In the genomic region with DNA sequence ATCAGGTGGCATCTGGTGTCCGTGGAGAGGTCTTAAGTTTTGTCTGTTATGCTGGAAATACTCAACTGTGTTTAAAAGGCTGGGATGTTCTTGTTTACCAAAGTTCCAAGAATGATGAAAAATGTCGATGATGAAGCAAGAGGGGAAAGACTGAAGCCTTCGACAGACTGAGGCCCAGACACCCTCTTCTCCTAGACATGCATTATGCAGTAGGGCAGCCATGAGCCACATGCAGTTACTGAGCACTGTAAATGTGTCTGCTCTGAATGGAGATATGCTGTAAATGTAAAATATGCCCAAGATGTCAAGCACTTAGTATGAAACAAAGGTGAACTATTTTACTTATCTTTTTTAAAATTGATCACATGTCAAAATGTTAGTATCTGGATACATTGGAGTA, we compare ENCODE assay signal across 33 cellular contexts.
DNase-seq lines count a peak whose midpoint lies in the region; ATAC-seq and TF ChIP-seq lines count a peak whose summit lies in the region.
"Had no signal": no experiment of that assay in that cellular context is flagged by ENCODE, and none has a peak within 500 bp of the region (broad histone marks: within the 10 kb centered on the region; RNA-seq: fewer than 3 reads in every experiment).

No MANE protein-coding gene starts in this region.

- no CpG with 5 or more reads among the region's 3 CpGs for WGBS in trophoblast cell (ENCODE audit: extremely low coverage, insufficient coverage, insufficient read length)
- WGBS in smooth muscle cell (ENCODE audit: low lambda C conversion rate): 61% methylated on average over 3 of the region's 3 CpGs

- H3F3A ChIP-seq in smooth muscle cell (ENCODE audit: low read depth): no peaks in the 10 kb centered on the region

- H3K23ac ChIP-seq in trophoblast cell (ENCODE audit: low read length): no peak overlapping the region

- peaks cover 21 to 24% of the 10 kb centered on the region in 2 donors for H3K27me3 Mint-ChIP-seq in natural killer cell treated with Interleukin-12 subunit alpha and Interleukin-12 subunit beta and Interleukin-15 and Interleukin-18, amount 100 ng/mL, for 72 hours
- H3K27me3 Mint-ChIP-seq in natural killer cell (ENCODE audit: low read depth in 2 of 2): no peaks in the 10 kb centered on the region
- H3K27me3 Mint-ChIP-seq in naive thymus-derived CD8-positive, alpha-beta T cell: peaks cover 0 to 15% (median 5%) of the 10 kb centered on the region in 5 donors
- H3K27me3 Mint-ChIP-seq: B cell; CD4-positive, CD25-positive, alpha-beta regulatory T cell had no signal

- no peak overlapping the region for H3K14ac ChIP-seq in trophoblast cell (ENCODE audit: low read length)

- no peaks in the 10 kb centered on the region for H3K27me3 ChIP-seq in trophoblast cell (ENCODE audit: insufficient read depth, low read length)
- no peaks in the 10 kb centered on the region for H3K27me3 ChIP-seq in smooth muscle cell (ENCODE audit: low read depth)
- H3K27me3 ChIP-seq: BE2C; BLaER1; BLaER1 treated with 17β-estradiol and CSF1 and Interleukin-3, amounts not matched to agents 10 nM and 100 nM had no signal

- H3K36me3 Mint-ChIP-seq in natural killer cell treated with Interleukin-12 subunit alpha and Interleukin-12 subunit beta and Interleukin-15 and Interleukin-18, amount 100 ng/mL, for 72 hours: no peaks in the 10 kb centered on the region
- no peaks in the 10 kb centered on the region for H3K36me3 Mint-ChIP-seq in natural killer cell
- H3K36me3 Mint-ChIP-seq in naive thymus-derived CD8-positive, alpha-beta T cell: no peaks in the 10 kb centered on the region
- H3K36me3 Mint-ChIP-seq: CD14-positive monocyte; CD4-positive, alpha-beta memory T cell; CD4-positive, CD25-positive, alpha-beta regulatory T cell; CD8-positive, alpha-beta memory T cell; CD8-positive, alpha-beta T cell had no signal

- H3K4me1 Mint-ChIP-seq in natural killer cell treated with Interleukin-12 subunit alpha and Interleukin-12 subunit beta and Interleukin-15 and Interleukin-18, amount 100 ng/mL, for 72 hours (ENCODE audit: low read depth in 2 of 2): no peaks in the 10 kb centered on the region
- no peaks in the 10 kb centered on the region for H3K4me1 Mint-ChIP-seq in natural killer cell
- peaks cover 0 to 3% (median 0%) of the 10 kb centered on the region in 4 donors for H3K4me1 Mint-ChIP-seq in naive thymus-derived CD8-positive, alpha-beta T cell
- H3K4me1 Mint-ChIP-seq: B cell; CD4-positive, alpha-beta memory T cell; CD4-positive, CD25-positive, alpha-beta regulatory T cell; CD8-positive, alpha-beta memory T cell had no signal

- POLR2A ChIA-PET in naive thymus-derived CD8-positive, alpha-beta T cell (lab: Charles Lee): no interaction called here

- H3K27ac Mint-ChIP-seq in natural killer cell treated with Interleukin-12 subunit alpha and Interleukin-12 subunit beta and Interleukin-15 and Interleukin-18, amount 100 ng/mL, for 72 hours: no peak overlapping the region
- no peak overlapping the region for H3K27ac Mint-ChIP-seq in natural killer cell
- H3K27ac Mint-ChIP-seq in naive thymus-derived CD8-positive, alpha-beta T cell: no peak overlapping the region
- H3K27ac Mint-ChIP-seq: B cell; CD14-positive monocyte; CD4-positive, alpha-beta memory T cell; CD4-positive, alpha-beta T cell; CD4-positive, CD25-positive, alpha-beta regulatory T cell; CD8-positive, alpha-beta memory T cell; CD8-positive, alpha-beta T cell had no signal

- H2AFZ ChIP-seq in trophoblast cell (ENCODE audit: insufficient read depth, low read length, poor library complexity) (no peak overlapping the region), smooth muscle cell (ENCODE audit: low read depth) (no peak overlapping the region)

- no peak overlapping the region for H4K12ac ChIP-seq in trophoblast cell (ENCODE audit: low read depth, low read length)

- no peak overlapping the region for H2AK5ac ChIP-seq in trophoblast cell (ENCODE audit: low read length)

- H2BK5ac ChIP-seq in trophoblast cell (ENCODE audit: low read depth, low read length, poor library complexity): no peak overlapping the region

- H3K79me2 ChIP-seq in trophoblast cell (ENCODE audit: control insufficient read depth, insufficient read depth, low read length, poor library complexity): no peaks in the 10 kb centered on the region
- H3K79me2 ChIP-seq in smooth muscle cell (ENCODE audit: low read depth): no peaks in the 10 kb centered on the region

- H3K36me3 ChIP-seq in trophoblast cell (ENCODE audit: control insufficient read depth in 1 of 2, insufficient read depth in 2 of 2, low read length in 2 of 2) (no peaks in the 10 kb centered on the region), smooth muscle cell (ENCODE audit: low read depth) (no peaks in the 10 kb centered on the region)
- H3K36me3 ChIP-seq: BE2C had no signal

- DNase-seq in natural killer cell treated with Interleukin-12 subunit alpha and Interleukin-12 subunit beta and Interleukin-15 and Interleukin-18, amount 100 ng/mL, for 72 hours (ENCODE audit: low spot score): peak; percentile 44
- DNase-seq in natural killer cell (no peak), trophoblast cell (peak; percentile 55 to 74), posterior vena cava (ENCODE audit: low spot score) (peak; percentile 13), smooth muscle cell (lab: John Stamatoyannopoulos, UW; ENCODE audit: unreplicated experiment) (no peak)
- DNase-seq in naive thymus-derived CD8-positive, alpha-beta T cell: no peak
- DNase-seq: 8988T; ACHN; AML-193; BE2C; C1 segment of cervical spinal cord; Caco-2; Calu3; CD4-positive, alpha-beta memory T cell; CD4-positive, alpha-beta T cell; CD4-positive, CD25-positive, alpha-beta regulatory T cell; CD8-positive, alpha-beta memory T cell; CD8-positive, alpha-beta T cell; COR-L47; DMS 273 treated with DMSO at 0.1 percent for 48 hours; DMS153; DMS53; DMS79; DMS79 treated with DMSO at 0.1 percent for 48 hours; DND-41; EL had no signal

- H2BK12ac ChIP-seq in trophoblast cell (ENCODE audit: low read length): no peak overlapping the region

- H2BK120ac ChIP-seq in trophoblast cell (ENCODE audit: insufficient read depth, low read length, poor library complexity): no peak overlapping the region

- no peak overlapping the region for H3K18ac ChIP-seq in trophoblast cell (ENCODE audit: low read length)

- H3K4me3 Mint-ChIP-seq in natural killer cell treated with Interleukin-12 subunit alpha and Interleukin-12 subunit beta and Interleukin-15 and Interleukin-18, amount 100 ng/mL, for 72 hours: no peak overlapping the region
- H3K4me3 Mint-ChIP-seq in natural killer cell: no peak overlapping the region
- no peak overlapping the region for H3K4me3 Mint-ChIP-seq in naive thymus-derived CD8-positive, alpha-beta T cell
- H3K4me3 Mint-ChIP-seq: B cell; CD14-positive monocyte; CD4-positive, alpha-beta memory T cell; CD4-positive, alpha-beta T cell; CD4-positive, CD25-positive, alpha-beta regulatory T cell; CD8-positive, alpha-beta memory T cell; CD8-positive, alpha-beta T cell had no signal

- no peak overlapping the region for H3K27ac ChIP-seq in trophoblast cell (ENCODE audit: low read depth, low read length)
- no peak overlapping the region for H3K27ac ChIP-seq in smooth muscle cell (ENCODE audit: low read depth)
- H3K27ac ChIP-seq: 22Rv1; A549; BLaER1; BLaER1 treated with 17β-estradiol and CSF1 and Interleukin-3, amounts not matched to agents 10 nM and 100 nM; C4-2B had no signal

- H3K4me3 ChIP-seq in trophoblast cell (ENCODE audit: low read depth, low read length): no peak overlapping the region
- H3K4me3 ChIP-seq in smooth muscle cell: no peak overlapping the region
- H3K4me3 ChIP-seq: A549; BLaER1; BLaER1 treated with 17β-estradiol and CSF1 and Interleukin-3, amounts not matched to agents 10 nM and 100 nM had no signal

- H3K9ac ChIP-seq in trophoblast cell (ENCODE audit: low read length) (no peak overlapping the region), smooth muscle cell (ENCODE audit: low read depth) (no peak overlapping the region)
- H3K9ac ChIP-seq: BLaER1; BLaER1 treated with 17β-estradiol and CSF1 and Interleukin-3, amounts not matched to agents 10 nM and 100 nM had no signal

- TF ChIP-seq CTCF in natural killer cell (IDR thresholded peaks at IDR 0.05): no peak
- no peak for TF ChIP-seq CTCF in smooth muscle cell (IDR thresholded peaks at IDR 0.05; ENCODE audit: borderline replicate concordance, insufficient read depth, poor library complexity, severe bottlenecking)

- intact Hi-C loops in natural killer cell (cut with micrococcal nuclease) (no loop called here), posterior vena cava (cut with DNase I) (no loop called here)

- no peak overlapping the region for H4K91ac ChIP-seq in trophoblast cell (ENCODE audit: low read depth, low read length)

- no peaks in the 10 kb centered on the region for H3K9me3 Mint-ChIP-seq in natural killer cell treated with Interleukin-12 subunit alpha and Interleukin-12 subunit beta and Interleukin-15 and Interleukin-18, amount 100 ng/mL, for 72 hours
- no peaks in the 10 kb centered on the region for H3K9me3 Mint-ChIP-seq in natural killer cell
- no peaks in the 10 kb centered on the region for H3K9me3 Mint-ChIP-seq in naive thymus-derived CD8-positive, alpha-beta T cell
- H3K9me3 Mint-ChIP-seq: CD4-positive, alpha-beta T cell; CD8-positive, alpha-beta memory T cell; CD8-positive, alpha-beta T cell had no signal

- no peak overlapping the region for H3K4ac ChIP-seq in trophoblast cell (ENCODE audit: low read depth, low read length)

- H4K20me1 ChIP-seq in smooth muscle cell (ENCODE audit: low read depth): no peaks in the 10 kb centered on the region

- ATAC-seq in natural killer cell treated with Interleukin-12 subunit alpha and Interleukin-12 subunit beta and Interleukin-15 and Interleukin-18, amount 100 ng/mL, for 72 hours: no peak
- ATAC-seq in natural killer cell: no peak
- no peak for ATAC-seq in naive thymus-derived CD8-positive, alpha-beta T cell
- ATAC-seq: A549; CD8-positive, alpha-beta T cell had no signal

- H3K79me1 ChIP-seq in trophoblast cell (ENCODE audit: low read length): no peaks in the 10 kb centered on the region

- H3K9me3 ChIP-seq in trophoblast cell (ENCODE audit: insufficient read depth, low read depth, low read length): peaks cover 2% of the 10 kb centered on the region
- H3K9me3 ChIP-seq in smooth muscle cell (replicated peaks; ENCODE audit: low read depth): no peaks in the 10 kb centered on the region
- H3K9me3 ChIP-seq: A549; BE2C; BLaER1; BLaER1 treated with 17β-estradiol and CSF1 and Interleukin-3, amounts not matched to agents 10 nM and 100 nM; Caco-2 had no signal

- H4K8ac ChIP-seq in trophoblast cell (ENCODE audit: low read depth, low read length): no peak overlapping the region

- H3K4me2 ChIP-seq in trophoblast cell (ENCODE audit: low read length): no peak overlapping the region
- no peak overlapping the region for H3K4me2 ChIP-seq in smooth muscle cell
- H3K4me2 ChIP-seq: A549; BLaER1; BLaER1 treated with 17β-estradiol and CSF1 and Interleukin-3, amounts not matched to agents 10 nM and 100 nM had no signal

- peaks cover 8 to 18% of the 10 kb centered on the region in 2 experiments for H3K4me1 ChIP-seq in trophoblast cell (ENCODE audit: control insufficient read depth in 1 of 2, insufficient read depth in 2 of 2, low read length in 2 of 2)
- no peaks in the 10 kb centered on the region for H3K4me1 ChIP-seq in smooth muscle cell (ENCODE audit: low read depth)
- H3K4me1 ChIP-seq: Caco-2 had no signal

Comparison
In these comparisons a context has a peak if more than half of its experiments do, and no peak if none do; other contexts are left out.
1. DNase-seq: peak in natural killer cell treated with Interleukin-12 subunit alpha and Interleukin-12 subunit beta and Interleukin-15 and Interleukin-18, amount 100 ng/mL, for 72 hours (single experiment), trophoblast cell (2 of 2) and posterior vena cava (single experiment); none in natural killer cell (single experiment), smooth muscle cell (single experiment) and naive thymus-derived CD8-positive, alpha-beta T cell (0 of 10).